ENCODE assay signal across 8 cellular contexts in the genomic region with DNA sequence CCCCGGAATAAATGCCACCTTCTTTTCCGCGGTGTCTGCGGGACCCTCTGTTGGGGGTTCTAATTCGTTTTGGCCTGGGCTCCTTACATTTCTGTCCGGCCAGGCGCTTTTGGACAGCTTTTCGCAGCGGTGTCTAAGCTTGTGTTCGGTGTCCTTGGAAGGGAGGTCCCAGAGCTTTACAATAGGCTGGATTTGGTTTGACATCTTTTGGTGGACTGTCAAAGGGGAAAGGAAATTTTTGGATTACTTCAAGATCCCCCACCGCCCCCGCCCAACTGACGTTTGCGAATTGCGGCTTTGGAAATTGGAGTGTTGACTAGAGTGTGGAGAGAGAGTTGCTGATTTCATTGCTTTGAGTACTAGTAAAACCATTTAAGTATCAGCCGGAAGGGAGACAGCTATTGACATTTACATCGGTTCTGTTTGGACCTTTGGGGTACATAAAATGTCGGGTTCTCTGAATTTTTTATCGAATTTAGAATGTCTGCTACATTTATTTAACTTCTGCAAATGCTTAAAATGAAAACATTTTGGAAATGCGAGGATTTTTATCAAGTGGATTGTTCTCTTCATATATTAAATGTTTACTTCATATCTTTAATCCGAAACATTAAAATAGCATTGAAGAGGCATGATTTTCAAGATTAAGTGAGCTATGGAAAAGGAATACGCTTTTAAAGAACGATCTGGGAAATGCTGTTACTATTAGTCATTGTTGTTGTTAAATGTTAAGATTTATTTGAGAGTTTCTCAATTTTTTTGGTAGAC. TPM values are rescaled to one million over a fixed set of nuclear protein-coding genes. Genes with fewer than 3 reads are reported as not detected.
DNase-seq lines count a peak whose midpoint lies in the region; ATAC-seq, FAIRE-seq and TF ChIP-seq lines count a peak whose summit lies in the region.

No MANE protein-coding gene starts in this region.

- H3K9ac ChIP-seq in kidney (ENCODE audit: low read length in 2 of 2), result peak overlapping the region; percentile 91 to 95

- peaks cover 5% of the 10 kb centered on the region for H3K27me3 ChIP-seq in transverse colon

- TF ChIP-seq EP300 in transverse colon (IDR thresholded peaks at IDR 0.05; ENCODE audit: low read depth), result no peak

- H3K4me3 ChIP-seq in kidney (ENCODE audit: low read length in 2 of 2) (peak overlapping the region; percentile 78 to 86), transverse colon (peak overlapping the region in 3 of 4 donors; percentile 71 to 81 (median 72))

- POLR2A ChIA-PET in GM10248 (lab: Yijun Ruan, JAX), result no interaction called here

- no peak for DNase-seq in activated T-cell treated with anti-CD3 and anti-CD28 coated beads, Interleukin-2, amount 50 U/mL, for 72 hours
- DNase-seq in activated T-cell treated with anti-CD3 and anti-CD28 coated beads, Interleukin-2, amount 50 U/mL, for 1 hour, result no peak
- DNase-seq in kidney, result no peak
- DNase-seq in transverse colon, result no peak
- no peak for DNase-seq in GM10248 (ENCODE audit: extremely low spot score)

- WGBS in transverse colon (ENCODE audit: low coverage in 1 of 2), 2 donors, result 40 to 53% methylated on average over 12 to 23 of the region's 23 CpGs

- H3K36me3 ChIP-seq in kidney (ENCODE audit: control insufficient read depth in 1 of 2, insufficient read depth in 2 of 2, low read length in 2 of 2), result no peaks in the 10 kb centered on the region
- H3K36me3 ChIP-seq in transverse colon, result no peaks in the 10 kb centered on the region

- H3K4me1 Mint-ChIP-seq in activated T-cell treated with anti-CD3 and anti-CD28 coated beads, Interleukin-2, amount 50 U/mL, for 72 hours (ENCODE audit: low read depth), result peaks cover 56% of the 10 kb centered on the region
- H3K4me1 Mint-ChIP-seq in activated naive CD8-positive, alpha-beta T cell (ENCODE audit: low read depth), result peaks cover 56% of the 10 kb centered on the region

- TF ChIP-seq CTCF in kidney (IDR thresholded peaks at IDR 0.05; ENCODE audit: borderline replicate concordance, extremely low read depth, insufficient read depth), result no peak
- TF ChIP-seq CTCF in transverse colon (IDR thresholded peaks at IDR 0.05), result no peak
- no peak for TF ChIP-seq CTCF in GM10248 (IDR thresholded peaks at IDR 0.05; ENCODE audit: control extremely low read depth, extremely low read depth, low read depth, missing control alignments)

- CTCF ChIA-PET in GM10248 (lab: Yijun Ruan, JAX), result interaction anchor here (1.0 to 3.4 kb wide), 6 partner anchors 12 to 271 kb away, joined by 3 to 18 read pairs (median 4); no protein-coding TSS in a partner anchor

- ATAC-seq in activated T-cell treated with anti-CD3 and anti-CD28 coated beads, Interleukin-2, amount 50 U/mL, for 72 hours (replicated peaks in 1 of 2), result no peak
- ATAC-seq in HG03342 (IDR thresholded peaks at IDR 0.05; ENCODE audit: unreplicated experiment) (no peak), HG02798 (IDR thresholded peaks at IDR 0.05; ENCODE audit: poor library complexity, unreplicated experiment) (no peak)

- peaks cover 9 to 29% of the 10 kb centered on the region in 2 donors for H3K4me1 ChIP-seq in kidney (ENCODE audit: control insufficient read depth in 1 of 2, insufficient read depth in 1 of 2, low read depth in 1 of 2, low read length in 2 of 2)
- peaks cover 15 to 46% (median 38%) of the 10 kb centered on the region in 4 donors for H3K4me1 ChIP-seq in transverse colon

- intact Hi-C loops in kidney (cut with DNase I), result no loop called here
- intact Hi-C loops in transverse colon (cut with DNase I; ENCODE audit: low total_unique reads), result loop anchor here (5.0 kb wide), 1 partner anchor 33 kb away; no protein-coding TSS in a partner anchor

- TF ChIP-seq POLR2A in transverse colon (IDR thresholded peaks at IDR 0.05), result no peak

- H3K27ac Mint-ChIP-seq in activated T-cell treated with anti-CD3 and anti-CD28 coated beads, Interleukin-2, amount 50 U/mL, for 72 hours, result peak overlapping the region; percentile 20
- H3K27ac Mint-ChIP-seq in activated naive CD8-positive, alpha-beta T cell, result peak overlapping the region; percentile 93

- H3K9me3 Mint-ChIP-seq in activated T-cell treated with anti-CD3 and anti-CD28 coated beads, Interleukin-2, amount 50 U/mL, for 72 hours, result no peaks in the 10 kb centered on the region
- no peaks in the 10 kb centered on the region for H3K9me3 Mint-ChIP-seq in activated naive CD8-positive, alpha-beta T cell (ENCODE audit: low read depth)

- H3K27ac ChIP-seq in kidney (ENCODE audit: low read depth in 2 of 2, low read length in 2 of 2) (peak overlapping the region in 1 of 2 donors; percentile 100), transverse colon (peak overlapping the region; percentile 96 to 97 (median 97))

- peaks cover 6% of the 10 kb centered on the region for H3K27me3 Mint-ChIP-seq in activated T-cell treated with anti-CD3 and anti-CD28 coated beads, Interleukin-2, amount 50 U/mL, for 72 hours (ENCODE audit: low read depth)
- H3K27me3 Mint-ChIP-seq in activated naive CD8-positive, alpha-beta T cell, result no peaks in the 10 kb centered on the region

- FAIRE-seq in kidney (lab: Jason Lieb, UNC), result no peak

- H3K36me3 Mint-ChIP-seq in activated T-cell treated with anti-CD3 and anti-CD28 coated beads, Interleukin-2, amount 50 U/mL, for 72 hours (ENCODE audit: insufficient read depth in 2 of 2), result no peaks in the 10 kb centered on the region
- H3K36me3 Mint-ChIP-seq in activated naive CD8-positive, alpha-beta T cell, result no peaks in the 10 kb centered on the region

- no peaks in the 10 kb centered on the region for H3K9me3 ChIP-seq in kidney (ENCODE audit: control insufficient read depth in 1 of 2, low read length in 2 of 2)
- H3K9me3 ChIP-seq in transverse colon, result no peaks in the 10 kb centered on the region

- in situ Hi-C loops in transverse colon (cut with MboI; ENCODE audit: low pct_ligation_motif_present in 1 of 4, low pct_unique_long_range_greater_than_20kb in 1 of 4, low sequenced_read_pairs in 3 of 4), result no loop called here

- H3K4me3 Mint-ChIP-seq in activated T-cell treated with anti-CD3 and anti-CD28 coated beads, Interleukin-2, amount 50 U/mL, for 72 hours, result peak overlapping the region; percentile 94 to 97
- peak overlapping the region; percentile 99 for H3K4me3 Mint-ChIP-seq in activated naive CD8-positive, alpha-beta T cell

RNA-seq across cellular contexts. Expression of a gene that starts 4.7 kb away (rescaled TPM):
- 10 to 100 TPM; 11.9 to 14.2 TPM for total RNA-seq in activated T-cell treated with anti-CD3 and anti-CD28 coated beads, Interleukin-2, amount 50 U/mL, for 72 hours
- total RNA-seq in kidney, result 31.6 TPM
- polyA plus RNA-seq in kidney (ENCODE audit: insufficient read depth, low read depth, low replicate concordance), result 4.7 TPM
- total RNA-seq in transverse colon, result 10 to 100 TPM in 3 of 4 donors, 1 to 10 TPM in 1; 7.4 to 34.6 (median 18.8) TPM

RNA-seq across cellular contexts. Expression of a gene that starts 16.5 kb away (rescaled TPM):
- 1 to 10 TPM; 5.5 to 6.5 TPM for total RNA-seq in activated T-cell treated with anti-CD3 and anti-CD28 coated beads, Interleukin-2, amount 50 U/mL, for 72 hours
- total RNA-seq in kidney (15.5 TPM), transverse colon (10 to 100 TPM; 12.8 to 22.4 (median 20.5) TPM)
- 13.2 TPM for polyA plus RNA-seq in kidney (ENCODE audit: insufficient read depth, low read depth, low replicate concordance)
